In the genomic region with DNA sequence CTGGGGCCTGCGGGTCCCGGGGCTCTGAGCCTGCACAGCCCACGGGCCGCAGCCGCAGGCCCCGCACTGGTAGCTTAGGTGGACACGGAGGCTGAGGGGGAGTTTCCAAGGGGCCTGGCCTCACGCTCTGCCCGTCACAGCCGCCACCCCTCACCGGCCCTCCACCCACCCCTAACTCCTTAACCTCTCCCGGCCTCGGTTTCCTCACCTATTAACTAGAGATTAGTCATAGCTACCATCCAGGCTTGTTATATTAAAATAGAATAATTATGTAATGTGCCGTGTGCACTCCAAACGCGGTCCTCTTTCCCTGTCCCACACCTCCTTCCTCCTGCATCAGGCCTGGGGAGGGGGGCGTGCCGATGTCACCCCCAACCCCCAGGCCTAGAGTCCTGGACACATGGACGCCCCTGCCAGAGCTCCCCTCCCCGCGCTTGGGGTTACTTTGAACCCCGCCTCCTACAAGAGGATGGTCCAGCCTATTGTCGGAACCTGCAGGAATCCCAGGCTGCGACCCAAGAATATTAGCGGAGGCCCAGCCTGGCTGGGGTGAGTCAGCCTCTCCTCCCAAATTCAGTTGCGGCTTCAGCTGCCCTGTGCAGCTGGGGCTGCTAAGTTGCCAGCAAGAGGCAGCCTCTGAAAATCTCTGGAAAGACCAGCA, we compare ENCODE assay signal across 8 cellular contexts. TPM values are rescaled to one million over a fixed set of nuclear protein-coding genes. Genes with fewer than 3 reads are reported as not detected.
DNase-seq lines count a peak whose midpoint lies in the region; ATAC-seq, FAIRE-seq and TF ChIP-seq lines count a peak whose summit lies in the region.

No MANE protein-coding gene starts in this region.

- H3K4me1 ChIP-seq in body of pancreas (peaks cover 49% of the 10 kb centered on the region), kidney (ENCODE audit: control insufficient read depth in 1 of 2, insufficient read depth in 1 of 2, low read depth in 1 of 2, low read length in 2 of 2) (peaks cover 0 to 19% of the 10 kb centered on the region in 2 donors), subcutaneous abdominal adipose tissue (ENCODE audit: control insufficient read depth in 5 of 5, insufficient read depth in 5 of 5, low read length in 5 of 5) (peaks cover 21 to 52% (median 30%) of the 10 kb centered on the region in 5 donors)

- ATAC-seq in body of pancreas = peak; percentile 3
- ATAC-seq in HG03520 (IDR thresholded peaks at IDR 0.05; ENCODE audit: unreplicated experiment) = no peak

- TF ChIP-seq POLR2A in body of pancreas (IDR thresholded peaks at IDR 0.05) = no peak

- H3K9me3 ChIP-seq in body of pancreas = no peaks in the 10 kb centered on the region
- H3K9me3 ChIP-seq in kidney (ENCODE audit: control insufficient read depth in 1 of 2, low read length in 2 of 2) = no peaks in the 10 kb centered on the region
- no peaks in the 10 kb centered on the region for H3K9me3 ChIP-seq in subcutaneous abdominal adipose tissue (ENCODE audit: control insufficient read depth in 5 of 5, low read length in 5 of 5)

- no peaks in the 10 kb centered on the region for H3K27me3 ChIP-seq in body of pancreas
- no peaks in the 10 kb centered on the region for H3K27me3 ChIP-seq in subcutaneous abdominal adipose tissue (ENCODE audit: control insufficient read depth in 5 of 5, insufficient read depth in 4 of 5, low read length in 5 of 5)

- FAIRE-seq in kidney (lab: Jason Lieb, UNC) = no peak

- H3K36me3 ChIP-seq in body of pancreas (replicated peaks in 1 of 2; ENCODE audit: insufficient read depth in 1 of 2, low read depth in 2 of 2) = no peaks in the 10 kb centered on the region
- no peaks in the 10 kb centered on the region for H3K36me3 ChIP-seq in kidney (ENCODE audit: control insufficient read depth in 1 of 2, insufficient read depth in 2 of 2, low read length in 2 of 2)
- H3K36me3 ChIP-seq in subcutaneous abdominal adipose tissue (ENCODE audit: control insufficient read depth in 5 of 5, insufficient read depth in 5 of 5, low read length in 5 of 5) = no peaks in the 10 kb centered on the region

- 54 to 64% methylated on average over 11 to 26 of the region's 26 CpGs for WGBS in body of pancreas, 2 donors

- TF ChIP-seq CTCF in AG04449 (IDR thresholded peaks at IDR 0.05; ENCODE audit: insufficient read depth, low read length, missing control alignments) (no peak), body of pancreas (IDR thresholded peaks at IDR 0.05) (no peak), kidney (IDR thresholded peaks at IDR 0.05; ENCODE audit: borderline replicate concordance, extremely low read depth, insufficient read depth) (no peak)

- intact Hi-C loops in body of pancreas (cut with DNase I) = no loop called here
- intact Hi-C loops in kidney (cut with DNase I) = no loop called here

- POLR2A ChIA-PET in AG04449 (lab: Yijun Ruan, JAX) = interaction anchor here (1.0 to 2.6 kb wide), 4 partner anchors 13 to 33 kb away, joined by 3 to 16 read pairs (median 5); a partner anchor contains a TSS

- no peak for DNase-seq in AG04449 (ENCODE audit: low read depth, low spot score)
- DNase-seq in Kasumi-1 (lab: John Stamatoyannopoulos, UW) = peak; percentile 46 to 62
- peak in 2 of 4 donors; percentile 28 to 51 for DNase-seq in body of pancreas
- peak; percentile 91 for DNase-seq in kidney
- no peak for DNase-seq in NCI-H1048 (lab: John Stamatoyannopoulos, UW)
- no peak for DNase-seq in NCI-H1417 treated with DMSO at 0.1 percent for 48 hours (lab: John Stamatoyannopoulos, UW)

- H3K27ac ChIP-seq in body of pancreas (peak overlapping the region; percentile 50 to 88 (median 86)), kidney (ENCODE audit: low read depth in 2 of 2, low read length in 2 of 2) (peak overlapping the region; percentile 67 to 76), subcutaneous abdominal adipose tissue (ENCODE audit: low read depth, low read length) (peak overlapping the region; percentile 91)

- H3K9ac ChIP-seq in kidney (ENCODE audit: low read length in 2 of 2) = peak overlapping the region in 1 of 2 donors; percentile 15
- H3K9ac ChIP-seq in subcutaneous abdominal adipose tissue (ENCODE audit: low read length in 5 of 5) = peak overlapping the region; percentile 52 to 89 (median 70)

- peak overlapping the region; percentile 25; the same call in 1 of the 2 replicates for H3K4me3 ChIP-seq in AG04449 (ENCODE audit: low read depth, low read length)
- no peak overlapping the region for H3K4me3 ChIP-seq in body of pancreas
- peak overlapping the region in 1 of 2 donors; percentile 17 for H3K4me3 ChIP-seq in kidney (ENCODE audit: low read length in 2 of 2)
- peak overlapping the region in 4 of 5 donors; percentile 39 to 65 (median 54) for H3K4me3 ChIP-seq in subcutaneous abdominal adipose tissue (ENCODE audit: low read depth in 1 of 5, low read length in 5 of 5)

- CTCF ChIA-PET in AG04449 (lab: Yijun Ruan, JAX) = interaction anchor here (0.9 to 3.3 kb wide), 5 partner anchors 8 to 79 kb away, joined by 3 to 15 read pairs (median 4); a partner anchor contains a TSS

RNA-seq across cellular contexts. Expression of a gene that starts 17.3 kb away (rescaled TPM):
- total RNA-seq in body of pancreas (10 to 100 TPM; 21.0 to 63.9 TPM), kidney (110 TPM)
- polyA plus RNA-seq in kidney (ENCODE audit: insufficient read depth, low read depth, low replicate concordance) = 31.2 TPM

RNA-seq across cellular contexts. Expression of a gene that starts 35.9 kb away (rescaled TPM):
- total RNA-seq in body of pancreas (10 to 100 TPM; 17.1 to 30.4 TPM), kidney (65.4 TPM)
- polyA plus RNA-seq in kidney (ENCODE audit: insufficient read depth, low read depth, low replicate concordance) = 15.6 TPM

Comparison
In these comparisons a context has a peak if more than half of its experiments do, and no peak if none do; other contexts are left out.
1. DNase-seq: peak in Kasumi-1 (2 of 2) and kidney (single experiment); none in AG04449 (single experiment), NCI-H1048 (single experiment) and NCI-H1417 treated with DMSO at 0.1 percent for 48 hours (single experiment).
2. H3K4me3 ChIP-seq: peak in AG04449 (single experiment) and subcutaneous abdominal adipose tissue (4 of 5); none in body of pancreas (0 of 2).
3. Peak in every context shown above with its lines, with median percentiles within 50 percentile points of each other: H3K27ac ChIP-seq.